ENCODE assay signal across 16 cellular contexts in the genomic region with DNA sequence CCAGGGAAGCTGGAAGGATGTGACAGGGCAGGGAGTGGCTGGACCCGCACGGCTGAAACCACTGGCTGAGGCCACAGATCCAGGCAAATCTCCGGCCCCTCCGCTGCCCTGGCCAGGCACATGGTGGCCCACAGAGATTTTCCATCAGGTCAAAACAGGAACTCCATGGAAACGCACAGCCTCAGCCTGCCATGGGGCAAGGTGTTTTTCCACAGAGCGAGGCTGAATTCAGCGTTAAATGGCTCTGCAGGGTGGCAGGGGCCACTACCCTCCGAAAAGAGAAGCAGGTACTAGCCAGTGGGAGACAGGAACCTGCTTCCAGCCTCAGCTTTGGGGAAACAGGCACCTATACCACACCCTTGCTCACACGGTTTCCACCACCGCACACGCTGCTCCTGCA. TPM values are rescaled to one million over a fixed set of nuclear protein-coding genes. Genes with fewer than 3 reads are reported as not detected.
DNase-seq lines count a peak whose midpoint lies in the region; ATAC-seq and TF ChIP-seq lines count a peak whose summit lies in the region.
"Had no signal": no experiment of that assay in that cellular context is flagged by ENCODE, and none has a peak within 500 bp of the region (broad histone marks: within the 10 kb centered on the region; RNA-seq: fewer than 3 reads in every experiment).

No MANE protein-coding gene starts in this region.

- H3K4me1 ChIP-seq in CD8-positive, alpha-beta T cell (ENCODE audit: insufficient read depth, low read length), result peaks cover 73% of the 10 kb centered on the region
- H3K4me1 ChIP-seq in liver (ENCODE audit: control insufficient read depth in 4 of 4, insufficient read depth in 4 of 4, low read length in 3 of 4), result peaks cover 0 to 8% (median 0%) of the 10 kb centered on the region in 4 donors
- H3K4me1 ChIP-seq: testis had no signal

- no peak for TF ChIP-seq RAD21 in liver (IDR thresholded peaks at IDR 0.05)

- no peaks in the 10 kb centered on the region for H3K9me3 ChIP-seq in CD8-positive, alpha-beta T cell (ENCODE audit: low read length)
- H3K9me3 ChIP-seq in liver (ENCODE audit: control insufficient read depth in 4 of 4, low read length in 3 of 4), result no peaks in the 10 kb centered on the region
- H3K9me3 ChIP-seq: testis had no signal

- no peak overlapping the region for H3K27ac ChIP-seq in CD8-positive, alpha-beta T cell (ENCODE audit: low read depth, low read length)
- H3K27ac ChIP-seq in liver (ENCODE audit: low read depth in 1 of 2, low read length in 2 of 2), result peak overlapping the region; percentile 9 to 66
- H3K27ac ChIP-seq: epithelial cell of prostate, SJSA1, testis had no signal

- no peak for DNase-seq in CD8-positive, alpha-beta T cell
- DNase-seq in activated CD8-positive, alpha-beta T cell treated with anti-CD3 and anti-CD28 coated beads for 36 hours, result no peak
- DNase-seq in NCI-H748 (lab: John Stamatoyannopoulos, UW; ENCODE audit: unreplicated experiment) (no peak), H4 (ENCODE audit: low spot score) (no peak), H7 (no peak)
- DNase-seq: activated CD4-positive, alpha-beta T cell treated with anti-CD3 and anti-CD28 coated beads, Interleukin-2, amount 50 U/mL, for 48 hours; activated effector memory CD4-positive, alpha-beta T cell treated with anti-CD3 and anti-CD28 coated beads, Interleukin-2, amount 50 U/mL, for 16 hours; KBM-7; NCI-H1092; NCI-H2081 treated with DMSO at 0.1 percent for 48 hours; NCI-H524 treated with DMSO at 0.1 percent for 48 hours; testis had no signal

- POLR2A ChIA-PET in CD8-positive, alpha-beta T cell (lab: Charles Lee), result interaction anchor here (0.6 to 0.9 kb wide), 2 partner anchors 43 to 500 kb away, joined by 3 read pairs; no protein-coding TSS in a partner anchor
- POLR2A ChIA-PET in activated CD8-positive, alpha-beta T cell treated with anti-CD3 and anti-CD28 coated beads for 36 hours (lab: Charles Lee), result interaction anchor here (0.9 to 3.2 kb wide), 7 partner anchors 13 to 52 kb away, joined by 3 to 18 read pairs (median 6); a partner anchor contains a TSS

- no peaks in the 10 kb centered on the region for H3K27me3 Mint-ChIP-seq in CD8-positive, alpha-beta T cell (ENCODE audit: low read depth)
- H3K27me3 Mint-ChIP-seq in activated CD8-positive, alpha-beta T cell treated with anti-CD3 and anti-CD28 coated beads for 36 hours, result no peaks in the 10 kb centered on the region
- no peaks in the 10 kb centered on the region for H3K27me3 Mint-ChIP-seq in stimulated activated memory B cell treated with anti-CD40 and anti-IgM and Interleukin-4, amounts not matched to agents 10 μg/mL and 1 μg/mL and 100 μg/mL, for 72 hours

- WGBS in liver, result 82% methylated on average over 11 of the region's 11 CpGs

- ATAC-seq in CD8-positive, alpha-beta T cell, result no peak
- no peak for ATAC-seq in activated CD8-positive, alpha-beta T cell treated with anti-CD3 and anti-CD28 coated beads for 36 hours
- no peak for ATAC-seq in stimulated activated memory B cell treated with anti-CD40 and anti-IgM and Interleukin-4, amounts not matched to agents 10 μg/mL and 1 μg/mL and 100 μg/mL, for 72 hours

- H3K27me3 ChIP-seq in CD8-positive, alpha-beta T cell (ENCODE audit: insufficient read depth, low read length), result no peaks in the 10 kb centered on the region
- H3K27me3 ChIP-seq in liver (ENCODE audit: control insufficient read depth in 4 of 4, insufficient read depth in 4 of 4, low read length in 3 of 4) (no peaks in the 10 kb centered on the region), H7 (ENCODE audit: control insufficient read depth, insufficient read depth, low read length) (no peaks in the 10 kb centered on the region)
- H3K27me3 ChIP-seq: SJSA1, testis had no signal

- peaks cover 34% of the 10 kb centered on the region for H3K36me3 Mint-ChIP-seq in CD8-positive, alpha-beta T cell
- peaks cover 55% of the 10 kb centered on the region for H3K36me3 Mint-ChIP-seq in activated CD8-positive, alpha-beta T cell treated with anti-CD3 and anti-CD28 coated beads for 36 hours (ENCODE audit: low read depth)
- H3K36me3 Mint-ChIP-seq in stimulated activated memory B cell treated with anti-CD40 and anti-IgM and Interleukin-4, amounts not matched to agents 10 μg/mL and 1 μg/mL and 100 μg/mL, for 72 hours, result peaks cover 28% of the 10 kb centered on the region

- H3K9ac ChIP-seq in liver (ENCODE audit: low read depth in 1 of 2, low read length in 2 of 2), result no peak overlapping the region

- TF ChIP-seq CTCF in CD8-positive, alpha-beta T cell (IDR thresholded peaks at IDR 0.05), result no peak
- TF ChIP-seq CTCF in activated CD8-positive, alpha-beta T cell treated with anti-CD3 and anti-CD28 coated beads for 36 hours (IDR thresholded peaks at IDR 0.05), result no peak
- TF ChIP-seq CTCF in liver (IDR thresholded peaks at IDR 0.05; ENCODE audit: low read depth, low read length, missing input control), result no peak

- H3K4me1 Mint-ChIP-seq in CD8-positive, alpha-beta T cell (ENCODE audit: low read depth), result peaks cover 80% of the 10 kb centered on the region
- peaks cover 77% of the 10 kb centered on the region for H3K4me1 Mint-ChIP-seq in activated CD8-positive, alpha-beta T cell treated with anti-CD3 and anti-CD28 coated beads for 36 hours (ENCODE audit: low read depth)
- peaks cover 84% of the 10 kb centered on the region for H3K4me1 Mint-ChIP-seq in stimulated activated memory B cell treated with anti-CD40 and anti-IgM and Interleukin-4, amounts not matched to agents 10 μg/mL and 1 μg/mL and 100 μg/mL, for 72 hours

- peak overlapping the region; percentile 90 for H3K27ac Mint-ChIP-seq in CD8-positive, alpha-beta T cell
- H3K27ac Mint-ChIP-seq in activated CD8-positive, alpha-beta T cell treated with anti-CD3 and anti-CD28 coated beads for 36 hours, result peak overlapping the region; percentile 84
- H3K27ac Mint-ChIP-seq in stimulated activated memory B cell treated with anti-CD40 and anti-IgM and Interleukin-4, amounts not matched to agents 10 μg/mL and 1 μg/mL and 100 μg/mL, for 72 hours, result peak overlapping the region; percentile 77

- no peak overlapping the region for H3K4me3 ChIP-seq in CD8-positive, alpha-beta T cell (ENCODE audit: low read depth, low read length)
- H3K4me3 ChIP-seq in liver (ENCODE audit: low read depth in 1 of 3, low read length in 3 of 3) (no peak overlapping the region), H7 (ENCODE audit: insufficient read depth, low read depth, low read length) (no peak overlapping the region)
- H3K4me3 ChIP-seq: SJSA1, testis had no signal

- H3K9me3 Mint-ChIP-seq in CD8-positive, alpha-beta T cell, result peaks cover 3% of the 10 kb centered on the region
- peaks cover 11% of the 10 kb centered on the region for H3K9me3 Mint-ChIP-seq in activated CD8-positive, alpha-beta T cell treated with anti-CD3 and anti-CD28 coated beads for 36 hours
- peaks cover 2% of the 10 kb centered on the region for H3K9me3 Mint-ChIP-seq in stimulated activated memory B cell treated with anti-CD40 and anti-IgM and Interleukin-4, amounts not matched to agents 10 μg/mL and 1 μg/mL and 100 μg/mL, for 72 hours

- intact Hi-C loops in CD8-positive, alpha-beta T cell (cut with DNase I, micrococcal nuclease), result loop anchor here in 1 of 2 experiments (2.0 kb wide), 1 partner anchor 18 kb away; no protein-coding TSS in a partner anchor
- intact Hi-C loops in activated CD8-positive, alpha-beta T cell treated with anti-CD3 and anti-CD28 coated beads for 36 hours (cut with micrococcal nuclease), result no loop called here

- H3K4me3 Mint-ChIP-seq in CD8-positive, alpha-beta T cell, result no peak overlapping the region
- no peak overlapping the region for H3K4me3 Mint-ChIP-seq in activated CD8-positive, alpha-beta T cell treated with anti-CD3 and anti-CD28 coated beads for 36 hours
- no peak overlapping the region for H3K4me3 Mint-ChIP-seq in stimulated activated memory B cell treated with anti-CD40 and anti-IgM and Interleukin-4, amounts not matched to agents 10 μg/mL and 1 μg/mL and 100 μg/mL, for 72 hours

- no peaks in the 10 kb centered on the region for H3K36me3 ChIP-seq in CD8-positive, alpha-beta T cell (ENCODE audit: insufficient read depth, low read length)
- H3K36me3 ChIP-seq in liver (ENCODE audit: control insufficient read depth in 4 of 4, insufficient read depth in 3 of 4, low read depth in 1 of 4, low read length in 3 of 4), result no peaks in the 10 kb centered on the region
- H3K36me3 ChIP-seq in H7 (replicated peaks; ENCODE audit: control insufficient read depth, insufficient read depth, low read length), result no peaks in the 10 kb centered on the region
- H3K36me3 ChIP-seq: SJSA1 had no signal

- CTCF ChIA-PET in CD8-positive, alpha-beta T cell (lab: Charles Lee), result no interaction called here
- CTCF ChIA-PET in activated CD8-positive, alpha-beta T cell treated with anti-CD3 and anti-CD28 coated beads for 36 hours (lab: Charles Lee), result interaction anchor here (0.9 kb wide), 1 partner anchor 130 kb away, joined by 3 read pairs; no protein-coding TSS in a partner anchor

TF ChIP-seq in liver, 16 proteins besides CTCF, POLR2A, EP300 and RAD21:
- TF ChIP-seq GABPA (IDR thresholded peaks at IDR 0.05 in 1 of 2, conservative IDR thresholded peaks at IDR 0.05 in 1 of 2), result no peak
- TF ChIP-seq, protein P1, sequence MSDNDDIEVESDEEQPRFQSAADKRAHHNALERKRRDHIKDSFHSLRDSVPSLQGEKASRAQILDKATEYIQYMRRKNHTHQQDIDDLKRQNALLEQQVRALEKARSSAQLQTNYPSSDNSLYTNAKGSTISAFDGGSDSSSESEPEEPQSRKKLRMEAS (IDR thresholded peaks at IDR 0.05), result no peak
- TF ChIP-seq EGR1 (IDR thresholded peaks at IDR 0.05; ENCODE audit: low read depth in 2 of 2), result no peak
- TF ChIP-seq RXRA (IDR thresholded peaks at IDR 0.05), result no peak
- TF ChIP-seq HNF4A (conservative IDR thresholded peaks at IDR 0.05), result no peak
- no peak for TF ChIP-seq NR2F2 (IDR thresholded peaks at IDR 0.05)
- no peak for TF ChIP-seq FOXA2 (IDR thresholded peaks at IDR 0.05)
- no peak for TF ChIP-seq TAF1 (conservative IDR thresholded peaks at IDR 0.05)

RNA-seq across cellular contexts. Expression of a gene that starts 53.1 kb away (rescaled TPM):
- total RNA-seq in CD8-positive, alpha-beta T cell, result 100 to 1,000 TPM; 111 to 117 TPM
- 10 to 100 TPM; 79.7 to 80.5 TPM for total RNA-seq in activated CD8-positive, alpha-beta T cell treated with anti-CD3 and anti-CD28 coated beads for 36 hours
- total RNA-seq in liver, result 10 to 100 TPM; 16.4 to 18.0 TPM
- 1 to 10 TPM; 2.2 to 5.2 TPM for polyA plus RNA-seq in liver
- total RNA-seq in H4 (2014; rRNA removed; shearing (Covaris generic)), result 2.8 and 3.1 TPM in 2 replicates
- total RNA-seq in H7 (2014; rRNA removed; shearing (Covaris generic)), result 36.0 and 37.6 TPM in 2 replicates
